1 cellular context compared by ENCODE assay signal in the genomic region with DNA sequence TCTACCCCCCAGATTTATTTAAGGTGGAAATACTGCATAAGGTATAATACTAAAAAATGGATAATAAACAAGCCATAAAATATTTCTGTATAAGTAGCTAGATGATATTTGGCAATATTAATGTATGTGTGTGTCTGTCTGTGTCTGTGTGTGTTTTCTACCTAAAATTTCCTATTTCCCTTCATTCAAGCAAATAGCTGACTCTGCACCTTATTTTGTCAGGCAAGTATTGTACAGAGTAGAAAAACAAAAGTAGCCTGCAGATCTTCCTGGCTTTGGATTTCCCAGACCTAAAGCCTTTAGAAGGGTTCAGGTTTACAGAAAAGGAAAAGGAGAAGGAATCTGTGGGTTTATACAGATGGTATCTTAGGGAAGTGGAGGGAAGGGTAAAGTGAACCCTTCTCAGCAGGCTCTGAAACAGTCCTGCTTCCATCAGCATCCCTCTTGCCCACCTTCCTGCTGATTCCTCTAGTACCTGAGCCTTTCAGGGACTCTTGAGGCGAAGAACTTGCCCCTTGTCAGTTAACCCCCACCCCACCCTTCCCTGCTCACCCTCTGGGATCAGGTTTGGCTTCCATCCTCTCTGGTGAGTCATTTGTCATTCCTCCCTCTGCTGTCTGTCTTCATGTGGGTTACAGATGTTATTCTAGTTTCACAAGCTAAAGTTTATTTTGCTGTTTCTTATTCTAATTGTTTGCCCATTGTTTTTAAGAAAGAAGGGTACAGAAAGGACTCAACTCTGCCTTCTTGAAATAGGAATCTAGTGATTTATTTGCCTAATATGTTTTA.
TF ChIP-seq lines count a peak whose summit lies in the region.

No MANE protein-coding gene starts in this region.

TF ChIP-seq in HEK293, 187 proteins besides CTCF, POLR2A, EP300 and RAD21 (continued from another document):
- TF ChIP-seq, protein P1, sequence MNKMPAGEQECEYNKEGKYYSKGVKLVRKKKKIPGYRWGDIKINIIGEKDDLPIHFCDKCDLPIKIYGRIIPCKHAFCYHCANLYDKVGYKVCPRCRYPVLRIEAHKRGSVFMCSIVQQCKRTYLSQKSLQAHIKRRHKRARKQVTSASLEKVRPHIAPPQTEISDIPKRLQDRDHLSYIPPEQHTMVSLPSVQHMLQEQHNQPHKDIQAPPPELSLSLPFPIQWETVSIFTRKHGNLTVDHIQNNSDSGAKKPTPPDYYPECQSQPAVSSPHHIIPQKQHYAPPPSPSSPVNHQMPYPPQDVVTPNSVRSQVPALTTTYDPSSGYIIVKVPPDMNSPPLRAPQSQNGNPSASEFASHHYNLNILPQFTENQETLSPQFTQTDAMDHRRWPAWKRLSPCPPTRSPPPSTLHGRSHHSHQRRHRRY (tag by site-specific recombination; IDR thresholded peaks at IDR 0.05) = no peak
